ENCODE assay signal across 10 cellular contexts in the genomic region with DNA sequence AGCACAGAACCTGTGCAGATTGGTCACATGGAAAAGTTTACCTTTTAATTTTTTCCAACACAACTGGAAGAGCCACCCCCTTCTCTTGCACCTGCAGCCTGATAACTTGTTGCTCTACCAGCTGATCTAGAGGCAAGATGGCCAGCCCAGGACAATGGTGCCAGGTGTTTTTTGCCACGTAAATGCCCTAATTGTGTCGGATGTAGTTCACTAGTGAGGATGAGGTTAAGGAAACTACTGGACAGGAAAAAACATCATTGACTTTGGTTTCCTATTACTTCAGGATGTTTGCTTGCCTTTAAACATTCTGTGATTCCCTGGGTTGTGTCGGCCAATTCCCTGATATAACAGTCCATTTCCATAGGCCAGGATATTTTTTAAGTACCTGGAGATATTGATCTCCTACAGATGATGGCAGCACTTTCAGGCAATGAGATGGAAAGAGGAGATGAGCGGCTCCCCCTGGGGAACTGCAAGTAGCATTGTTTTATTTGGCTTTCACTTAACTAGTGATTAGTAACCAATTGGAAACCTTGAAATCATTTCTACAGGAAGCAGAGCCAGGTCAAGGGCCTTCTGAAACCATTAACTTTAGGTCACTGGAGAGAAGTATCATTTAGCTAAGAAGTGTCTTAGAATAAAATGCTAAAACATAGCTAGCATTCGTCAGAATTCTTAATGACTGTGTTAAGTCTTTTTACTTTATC.
DNase-seq lines count a peak whose midpoint lies in the region; ATAC-seq, FAIRE-seq and TF ChIP-seq lines count a peak whose summit lies in the region.
"Had no signal": no experiment of that assay in that cellular context is flagged by ENCODE, and none has a peak within 500 bp of the region (broad histone marks: within the 10 kb centered on the region; RNA-seq: fewer than 3 reads in every experiment).

No MANE protein-coding gene starts in this region.

- FAIRE-seq in frontal cortex (lab: Jason Lieb, UNC): no peak
- FAIRE-seq: colon had no signal

- H3K9me2 ChIP-seq in OCI-LY7 (ENCODE audit: insufficient read depth, low read length): no peaks in the 10 kb centered on the region

- H3K36me3 ChIP-seq in OCI-LY7 (ENCODE audit: insufficient read depth, low read length) (peaks cover 50% of the 10 kb centered on the region), right lobe of liver (no peaks in the 10 kb centered on the region), ascending aorta (no peaks in the 10 kb centered on the region)

- H3K27ac ChIP-seq in OCI-LY7 (ENCODE audit: low read depth, low read length, poor library complexity, severe bottlenecking) (peak overlapping the region; percentile 63), right lobe of liver (no peak overlapping the region), ascending aorta (no peak overlapping the region)

- TF ChIP-seq POLR2A in right lobe of liver (IDR thresholded peaks at IDR 0.05): no peak

- no peak overlapping the region for H3K4me3 Mint-ChIP-seq in activated T-cell treated with anti-CD3 and anti-CD28 coated beads, Interleukin-2, amount 50 U/mL, for 24 hours

- H3K9me3 ChIP-seq in OCI-LY7 (ENCODE audit: low read length) (no peaks in the 10 kb centered on the region), right lobe of liver (peaks cover 0 to 3% (median 0%) of the 10 kb centered on the region in 4 donors), ascending aorta (no peaks in the 10 kb centered on the region)

- BruUV-seq in OCI-LY7 (replicated peaks; lab: Mats Ljungman, UMichigan): no TSS peak

- no peaks in the 10 kb centered on the region for H3K9me3 Mint-ChIP-seq in activated T-cell treated with anti-CD3 and anti-CD28 coated beads, Interleukin-2, amount 50 U/mL, for 24 hours

- H3K27me3 Mint-ChIP-seq in activated T-cell treated with anti-CD3 and anti-CD28 coated beads, Interleukin-2, amount 50 U/mL, for 24 hours: no peaks in the 10 kb centered on the region

- POLR2A ChIA-PET in OCI-LY7 (lab: Charles Lee): interaction anchor here (0.6 to 2.9 kb wide), 13 partner anchors 8 to 106 kb away, joined by 3 to 14 read pairs (median 4); no protein-coding TSS in a partner anchor

- TF ChIP-seq CTCF in OCI-LY7 (conservative IDR thresholded peaks at IDR 0.05; ENCODE audit: low read length) (peak; percentile 59; the same call in 1 of the 2 replicates), right lobe of liver (IDR thresholded peaks at IDR 0.05) (no peak), ascending aorta (IDR thresholded peaks at IDR 0.05) (no peak)

- ATAC-seq in GM18508 (IDR thresholded peaks at IDR 0.05; ENCODE audit: insufficient read depth, unreplicated experiment) (peak; percentile 91), HG03064 (IDR thresholded peaks at IDR 0.05; ENCODE audit: low read depth, unreplicated experiment) (peak; percentile 77), right lobe of liver (peak; percentile 19 to 38 (median 29)), GM18502 (IDR thresholded peaks at IDR 0.05; ENCODE audit: poor library complexity, unreplicated experiment) (no peak)
- ATAC-seq: activated CD4-positive, CD25-positive, alpha-beta regulatory T cell treated with anti-CD3 and anti-CD28 coated beads, Interleukin-2, amount 50 U/mL, for 24 hours had no signal

- H3K4me1 Mint-ChIP-seq in activated T-cell treated with anti-CD3 and anti-CD28 coated beads, Interleukin-2, amount 50 U/mL, for 24 hours (ENCODE audit: low read depth): peaks cover 2% of the 10 kb centered on the region

- H3K27ac Mint-ChIP-seq in activated T-cell treated with anti-CD3 and anti-CD28 coated beads, Interleukin-2, amount 50 U/mL, for 24 hours: no peak overlapping the region

- CTCF ChIA-PET in OCI-LY7 (lab: Charles Lee; ENCODE audit: unreplicated experiment): interaction anchor here (1.0 to 1.2 kb wide), 2 partner anchors 15 to 46 kb away, joined by 3 read pairs; no protein-coding TSS in a partner anchor

- peaks cover 98% of the 10 kb centered on the region for H3K4me1 ChIP-seq in OCI-LY7 (ENCODE audit: insufficient read depth, low read length, poor library complexity, severe bottlenecking)
- H3K4me1 ChIP-seq in right lobe of liver: no peaks in the 10 kb centered on the region
- H3K4me1 ChIP-seq in ascending aorta: peaks cover 2 to 12% of the 10 kb centered on the region in 2 donors

- peaks cover 98% of the 10 kb centered on the region for H3K79me2 ChIP-seq in OCI-LY7 (ENCODE audit: insufficient read depth, low read depth, low read length)

- DNase-seq in OCI-LY7 (ENCODE audit: low spot score) (peak; percentile 74), right lobe of liver (no peak), ascending aorta (ENCODE audit: low spot score in 2 of 2) (no peak), frontal cortex (ENCODE audit: low spot score in 2 of 2) (no peak)
- no peak for DNase-seq in activated T-cell treated with anti-CD3 and anti-CD28 coated beads, Interleukin-2, amount 50 U/mL, for 24 hours

- intact Hi-C loops in OCI-LY7 (cut with micrococcal nuclease; ENCODE audit: unreplicated experiment) (no loop called here), right lobe of liver (cut with DNase I) (no loop called here), ascending aorta (cut with DNase I) (no loop called here)

- 36% methylated on average over 5 of the region's 5 CpGs for WGBS in right lobe of liver (ENCODE audit: insufficient coverage, low coverage, low lambda C conversion rate, missing lambda C conversion rate)

- H3K36me3 Mint-ChIP-seq in activated T-cell treated with anti-CD3 and anti-CD28 coated beads, Interleukin-2, amount 50 U/mL, for 24 hours (ENCODE audit: low read depth): no peaks in the 10 kb centered on the region

- H3K27me3 ChIP-seq in right lobe of liver (no peaks in the 10 kb centered on the region), ascending aorta (no peaks in the 10 kb centered on the region)

- H2AFZ ChIP-seq in OCI-LY7 (ENCODE audit: low read length): no peak overlapping the region

- H4K20me1 ChIP-seq in OCI-LY7 (ENCODE audit: insufficient read depth, low read length): no peaks in the 10 kb centered on the region

- peak overlapping the region; percentile 47 for H3K4me2 ChIP-seq in OCI-LY7 (ENCODE audit: low read length)

- H3K4me3 ChIP-seq in OCI-LY7 (ENCODE audit: low read depth, low read length, poor library complexity, severe bottlenecking) (peak overlapping the region; percentile 9), right lobe of liver (no peak overlapping the region), ascending aorta (no peak overlapping the region)
